9 cellular contexts compared by ENCODE assay signal in the genomic region with DNA sequence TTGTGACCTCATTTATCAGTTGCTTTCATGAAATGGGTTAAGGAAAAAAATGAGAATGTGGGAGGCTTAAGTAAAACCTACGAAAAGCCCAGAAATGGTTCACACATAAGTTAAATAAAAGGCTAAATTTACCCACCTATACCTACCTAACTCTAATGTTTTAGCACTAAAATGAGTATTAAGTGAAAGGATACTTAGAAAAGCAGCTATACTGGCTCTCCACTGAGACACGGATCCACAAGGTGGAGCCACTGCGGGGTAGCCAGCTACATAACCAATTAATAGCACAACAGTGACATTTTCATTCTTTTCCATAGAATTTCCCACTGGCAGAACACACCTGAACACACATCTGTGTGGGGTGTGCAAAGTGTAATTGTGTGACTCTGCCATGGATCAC.
DNase-seq lines count a peak whose midpoint lies in the region; ATAC-seq and TF ChIP-seq lines count a peak whose summit lies in the region.
"Had no signal": no experiment of that assay in that cellular context is flagged by ENCODE, and none has a peak within 500 bp of the region (broad histone marks: within the 10 kb centered on the region; RNA-seq: fewer than 3 reads in every experiment).

No MANE protein-coding gene starts in this region.

- H2AFZ ChIP-seq in Loucy (ENCODE audit: low read length): no peak overlapping the region

- H3F3A ChIP-seq in Loucy (ENCODE audit: low read depth): peaks cover 6% of the 10 kb centered on the region; the same call in 1 of the 2 replicates

- TF ChIP-seq CTCF in Loucy (conservative IDR thresholded peaks at IDR 0.05; ENCODE audit: low read length) (peak; percentile 93), heart right ventricle (IDR thresholded peaks at IDR 0.05) (peak in 8 of 9 donors; percentile 31 to 79 (median 62))

- H4K20me1 ChIP-seq in Loucy (ENCODE audit: insufficient read depth, low read length, poor library complexity, severe bottlenecking): no peaks in the 10 kb centered on the region

- peak in 1 of 8 donors; percentile 26 for ATAC-seq in heart right ventricle
- ATAC-seq in HG03135 (IDR thresholded peaks at IDR 0.05; ENCODE audit: unreplicated experiment): no peak
- no peak for ATAC-seq in HG02884 (IDR thresholded peaks at IDR 0.05; ENCODE audit: unreplicated experiment)
- no peak for ATAC-seq in HG03108 (IDR thresholded peaks at IDR 0.05; ENCODE audit: unreplicated experiment)

- no peak overlapping the region for H3K9ac ChIP-seq in Loucy (ENCODE audit: low read depth, low read length, poor library complexity, severe bottlenecking)

- no peak overlapping the region for H3K27ac ChIP-seq in heart right ventricle
- H3K27ac ChIP-seq: tibial artery had no signal

- H3K9me2 ChIP-seq in Loucy (replicated peaks; ENCODE audit: low read depth, low read length): no peaks in the 10 kb centered on the region

- H3K27me3 ChIP-seq in Loucy (ENCODE audit: insufficient read depth, low read length, poor library complexity, severe bottlenecking) (no peaks in the 10 kb centered on the region), heart right ventricle (no peaks in the 10 kb centered on the region)
- H3K27me3 ChIP-seq: tibial artery had no signal

- no peak overlapping the region for H3K4me2 ChIP-seq in Loucy (ENCODE audit: low read depth, low read length, poor library complexity, severe bottlenecking)

- H3K4me3 ChIP-seq in Loucy (ENCODE audit: low read length, poor library complexity, severe bottlenecking): no peak overlapping the region
- H3K4me3 ChIP-seq in heart right ventricle: no peak overlapping the region
- H3K4me3 ChIP-seq: tibial artery had no signal

- intact Hi-C loops in heart right ventricle (cut with DNase I): loop anchor here in 8 of 10 donors (1.0 to 10.0 kb wide), 8 partner anchors 45 to 317 kb away; a partner anchor contains a TSS

- peaks cover 77% of the 10 kb centered on the region for H3K4me1 ChIP-seq in Loucy (ENCODE audit: insufficient read depth, low read length, poor library complexity, severe bottlenecking)
- H3K4me1 ChIP-seq in heart right ventricle: peaks cover 2 to 40% (median 31%) of the 10 kb centered on the region in 9 donors

- peaks cover 81% of the 10 kb centered on the region for H3K79me2 ChIP-seq in Loucy (ENCODE audit: insufficient read depth, low read length)

- no peaks in the 10 kb centered on the region for H3K9me3 ChIP-seq in Loucy (ENCODE audit: insufficient read depth, low read depth, low read length)
- no peaks in the 10 kb centered on the region for H3K9me3 ChIP-seq in heart right ventricle
- H3K9me3 ChIP-seq: tibial artery had no signal

- H3K36me3 ChIP-seq in Loucy (ENCODE audit: insufficient read depth, low read length) (no peaks in the 10 kb centered on the region), heart right ventricle (no peaks in the 10 kb centered on the region)
- H3K36me3 ChIP-seq: tibial artery had no signal

- 60 to 70% methylated on average over 3 of the region's 3 CpGs for WGBS in heart right ventricle, 2 donors

- DNase-seq in ELR (ENCODE audit: low read depth) (peak; percentile 54), heart right ventricle (peak; percentile 46 to 48)
- DNase-seq in activated T-cell treated with anti-CD3 and anti-CD28 coated beads, Interleukin-2, amount 50 U/mL, for 1 hour: peak; percentile 47
- DNase-seq in stimulated activated CD4-positive, alpha-beta T cell treated with anti-CD3 and anti-CD28 coated beads, Interleukin-4, amount 100 ng/mL, for 4 hours: peak; percentile 25 to 44
